Comparison of ENCODE assay signal across 8 cellular contexts in genomic region chr20:20052074-20052970, GRCh38. TPM values are rescaled to one million over a fixed set of nuclear protein-coding genes. Genes with fewer than 3 reads are reported as not detected.
A peak's percentile ranks its signal among the peaks of the same experiment; 100 is the strongest.
DNase-seq lines count a peak whose midpoint lies in the region; ATAC-seq and TF ChIP-seq lines count a peak whose summit lies in the region.

CFAP61 (plus strand) TSS chr20:20052532; CDS start chr20:20056654, 4,122 bp downstream.
CRNKL1 (minus strand) TSS chr20:20052466; CDS start chr20:20052342, 124 bp downstream.

- no peak within 1 kb of the TSS for H3K4ac ChIP-seq in neuronal stem cell (ENCODE audit: low read length)

- peaks cover 24% of the 10 kb centered on the region for H3K36me3 Mint-ChIP-seq in HFFc6 (ENCODE audit: low read depth)

- peak within 1 kb of the TSS; percentile 60 for H2AK5ac ChIP-seq in neuronal stem cell (ENCODE audit: low read depth, low read length)

- H2BK15ac ChIP-seq in neuronal stem cell (ENCODE audit: low read length) = no peak within 1 kb of the TSS

- in situ Hi-C loops in SK-MEL-5 (cut with HindIII; ENCODE audit: low pct_unique_long_range_greater_than_20kb, low sequenced_read_pairs) = no loop called here

- WGBS in gastroesophageal sphincter (ENCODE audit: low coverage in 1 of 2), 2 donors = 0% methylated on average over 1 to 9 of the region's 67 CpGs
- WGBS in neuronal stem cell (ENCODE audit: extremely low coverage in 2 of 2, insufficient read length in 2 of 2, insufficient replicate concordance in 1 of 2), 2 donors = no CpG with 5 or more reads among the region's 67 CpGs

- H3K4me2 ChIP-seq in neuronal stem cell (ENCODE audit: insufficient read depth, low read length, poor library complexity, severe bottlenecking) = peak within 1 kb of the TSS; percentile 56

- H3K27ac Mint-ChIP-seq in HFFc6 = peak within 1 kb of the TSS; percentile 96

- peaks cover 4% of the 10 kb centered on the region for H3K79me1 ChIP-seq in neuronal stem cell (ENCODE audit: low read depth, low read length)

- peaks cover 7 to 16% (median 7%) of the 10 kb centered on the region in 3 donors for H3K4me1 ChIP-seq in gastroesophageal sphincter
- H3K4me1 ChIP-seq in neuronal stem cell (ENCODE audit: control insufficient read depth in 2 of 2, insufficient read depth in 1 of 2, low read depth in 1 of 2, low read length in 2 of 2) = peaks cover 2 to 4% of the 10 kb centered on the region in 2 donors
- H3K4me1 ChIP-seq in subcutaneous abdominal adipose tissue (ENCODE audit: control insufficient read depth in 5 of 5, insufficient read depth in 5 of 5, low read length in 5 of 5) = peaks cover 3 to 24% (median 15%) of the 10 kb centered on the region in 5 donors

- no peak within 1 kb of the TSS for H2BK5ac ChIP-seq in neuronal stem cell (ENCODE audit: low read length)

- H3K27me3 Mint-ChIP-seq in HFFc6 (ENCODE audit: insufficient read depth) = peaks cover 5% of the 10 kb centered on the region

- H3K23ac ChIP-seq in neuronal stem cell (ENCODE audit: low read depth, low read length, poor library complexity) = peak within 1 kb of the TSS; percentile 96

- H3K27ac ChIP-seq in gastroesophageal sphincter (peak within 1 kb of the TSS; percentile 40 to 87 (median 83)), neuronal stem cell (replicated peaks; ENCODE audit: low read length) (peak within 1 kb of the TSS; percentile 78), subcutaneous abdominal adipose tissue (ENCODE audit: low read depth, low read length) (peak within 1 kb of the TSS; percentile 72)

- TF ChIP-seq POLR2A in gastroesophageal sphincter (IDR thresholded peaks at IDR 0.05) = peak in 1 of 2 donors; percentile 18

- peak within 1 kb of the TSS; percentile 100 for H3K4me3 Mint-ChIP-seq in HFFc6

- peak; percentile 98 for ATAC-seq in gastroesophageal sphincter

- H3K9me3 ChIP-seq in gastroesophageal sphincter = no peaks in the 10 kb centered on the region
- H3K9me3 ChIP-seq in neuronal stem cell (replicated peaks in 1 of 2; ENCODE audit: control insufficient read depth in 2 of 2, insufficient read depth in 1 of 2, low read depth in 1 of 2, low read length in 2 of 2) = no peaks in the 10 kb centered on the region
- H3K9me3 ChIP-seq in subcutaneous abdominal adipose tissue (ENCODE audit: control insufficient read depth in 5 of 5, low read length in 5 of 5) = no peaks in the 10 kb centered on the region

- DNase-seq in GM04504 (ENCODE audit: low read depth) (peak; percentile 87), HFFc6 (peak; percentile 97), NAMALWA (ENCODE audit: low spot score) (peak; percentile 98), SK-MEL-5 (ENCODE audit: low read depth, low spot score) (peak; percentile 97), neuronal stem cell (ENCODE audit: low spot score) (peak; percentile 96)
- peak; percentile 96 for DNase-seq in activated naive CD4-positive, alpha-beta T cell treated with anti-CD3 and anti-CD28 coated beads, Interleukin-2, amount 50 U/mL, for 16 hours

- H2AFZ ChIP-seq in neuronal stem cell (ENCODE audit: low read length) = peak within 1 kb of the TSS; percentile 98

- H3K27me3 ChIP-seq in gastroesophageal sphincter = peaks cover 11% of the 10 kb centered on the region
- no peaks in the 10 kb centered on the region for H3K27me3 ChIP-seq in neuronal stem cell (ENCODE audit: control insufficient read depth in 3 of 3, insufficient read depth in 3 of 3, low read depth in 1 of 3, low read length in 3 of 3)
- H3K27me3 ChIP-seq in subcutaneous abdominal adipose tissue (ENCODE audit: control insufficient read depth in 5 of 5, insufficient read depth in 4 of 5, low read length in 5 of 5) = no peaks in the 10 kb centered on the region

- no peak for TF ChIP-seq EP300 in gastroesophageal sphincter (IDR thresholded peaks at IDR 0.05)

- peaks cover 6 to 31% of the 10 kb centered on the region in 2 donors for H3K36me3 ChIP-seq in gastroesophageal sphincter
- peaks cover 11 to 35% of the 10 kb centered on the region in 2 donors for H3K36me3 ChIP-seq in neuronal stem cell (replicated peaks in 1 of 2; ENCODE audit: control insufficient read depth in 2 of 2, insufficient read depth in 2 of 2, low read length in 2 of 2)
- H3K36me3 ChIP-seq in subcutaneous abdominal adipose tissue (ENCODE audit: control insufficient read depth in 5 of 5, insufficient read depth in 5 of 5, low read length in 5 of 5) = peaks cover 22 to 30% (median 29%) of the 10 kb centered on the region in 5 donors

- no peak within 1 kb of the TSS for H4K8ac ChIP-seq in neuronal stem cell (ENCODE audit: low read depth, low read length)

- H3K4me3 ChIP-seq in gastroesophageal sphincter = peak within 1 kb of the TSS; percentile 75 to 92
- H3K4me3 ChIP-seq in neuronal stem cell (ENCODE audit: low read length in 2 of 2) = peak within 1 kb of the TSS; percentile 79 to 96
- H3K4me3 ChIP-seq in subcutaneous abdominal adipose tissue (ENCODE audit: low read depth in 1 of 5, low read length in 5 of 5) = peak within 1 kb of the TSS; percentile 89 to 99 (median 96)

- peaks cover 11% of the 10 kb centered on the region; the same call in 1 of the 2 replicates for H3K4me1 Mint-ChIP-seq in HFFc6 (ENCODE audit: low read depth)

- H4K91ac ChIP-seq in neuronal stem cell (ENCODE audit: low read depth, low read length, poor library complexity) = no peak within 1 kb of the TSS

- H3K14ac ChIP-seq in neuronal stem cell (ENCODE audit: low read length) = no peak within 1 kb of the TSS

- no peak within 1 kb of the TSS for H2BK120ac ChIP-seq in neuronal stem cell (ENCODE audit: low read depth, low read length)

- no peaks in the 10 kb centered on the region for H3K9me3 Mint-ChIP-seq in HFFc6

- TF ChIP-seq CTCF in HFFc6 (IDR thresholded peaks at IDR 0.05) (peak; percentile 20), gastroesophageal sphincter (IDR thresholded peaks at IDR 0.05) (peak in 3 of 4 experiments; percentile 25 to 51 (median 42))

- H3K9ac ChIP-seq in neuronal stem cell (ENCODE audit: low read depth, low read length, poor library complexity) (peak within 1 kb of the TSS; percentile 96), subcutaneous abdominal adipose tissue (ENCODE audit: low read length in 5 of 5) (peak within 1 kb of the TSS; percentile 82 to 98 (median 93))

- peak within 1 kb of the TSS; percentile 89 for H2BK12ac ChIP-seq in neuronal stem cell (ENCODE audit: low read length)

- H3K18ac ChIP-seq in neuronal stem cell (ENCODE audit: low read length) = peak within 1 kb of the TSS; percentile 88

RNA-seq across cellular contexts. Expression of gene CFAP61, which starts in this region (rescaled TPM):
- under 1 TPM in 1 of 6 experiments, not detected in 5; 0.26 TPM for total RNA-seq in HFFc6 (2021; fragmentation: NEBNext Ultra II Directional; extraction: Animal tissue kit (Norgen Biotek cat#: 25700))
- 39.3 and 54.6 TPM in 2 replicates for total RNA-seq in SK-MEL-5 (2014; rRNA removed; shearing (Covaris generic))
- polyA plus RNA-seq in SK-MEL-5 (2015; cell fraction: cytosol; rRNA removed) = 20.2 and 27.1 TPM in 2 replicates
- 38.9 and 57.5 TPM in 2 replicates for polyA plus RNA-seq in SK-MEL-5 (2015; cell fraction: nucleus; rRNA removed)
- under 1 TPM in 3 of 4 donors, not detected in 1; 0.27 to 0.54 (median 0.30) TPM for total RNA-seq in gastroesophageal sphincter
- 0.28 TPM for polyA plus RNA-seq in neuronal stem cell (2013, experiment 1 of 2)
- polyA plus RNA-seq in neuronal stem cell (2013, experiment 2 of 2) = 0.22 TPM

RNA-seq across cellular contexts. Expression of gene CRNKL1, which starts in this region (rescaled TPM):
- 10 to 100 TPM; 17.5 to 24.0 (median 19.3) TPM for total RNA-seq in HFFc6 (2021; fragmentation: NEBNext Ultra II Directional; extraction: Animal tissue kit (Norgen Biotek cat#: 25700))
- 61.4 and 73.7 TPM in 2 replicates for total RNA-seq in SK-MEL-5 (2014; rRNA removed; shearing (Covaris generic))
- polyA plus RNA-seq in SK-MEL-5 (2015; cell fraction: cytosol; rRNA removed) = 20.1 and 23.7 TPM in 2 replicates
- polyA plus RNA-seq in SK-MEL-5 (2015; cell fraction: nucleus; rRNA removed) = 29.5 and 32.0 TPM in 2 replicates
- total RNA-seq in gastroesophageal sphincter = 10 to 100 TPM; 24.9 to 37.7 (median 31.7) TPM
- polyA plus RNA-seq in neuronal stem cell (2013, experiment 1 of 2) = 16.9 TPM
- 16.6 TPM for polyA plus RNA-seq in neuronal stem cell (2013, experiment 2 of 2)

Comparison
In these comparisons a context has a peak if more than half of its experiments do, and no peak if none do; other contexts are left out.
1. Peak in every context shown above with its lines: DNase-seq, ATAC-seq, H3K4me3 ChIP-seq and H3K27ac ChIP-seq.
2. RNA of gene CFAP61 (total RNA-seq): 39.3 to 54.6 TPM in SK-MEL-5; 0.27 to 0.54 TPM in gastroesophageal sphincter and 0.26 TPM in HFFc6; every median in the first group is over 10 times any median in the second.